ENCODE assay signal across 8 cellular contexts in genomic region chr14:103819503-103820307, GRCh38. TPM values are rescaled to one million over a fixed set of nuclear protein-coding genes. Genes with fewer than 3 reads are reported as not detected.
DNase-seq lines count a peak whose midpoint lies in the region; ATAC-seq, FAIRE-seq and TF ChIP-seq lines count a peak whose summit lies in the region.

No MANE protein-coding gene starts in this region.

- no peak for TF ChIP-seq POLR2A in GM12878 (IDR thresholded peaks at IDR 0.05; ENCODE audit: low read depth, low read length)

- no peaks in the 10 kb centered on the region for H4K20me1 ChIP-seq in Loucy (ENCODE audit: insufficient read depth, low read length, poor library complexity, severe bottlenecking)
- H4K20me1 ChIP-seq in GM12878 (ENCODE audit: control insufficient read depth, insufficient read depth) = no peaks in the 10 kb centered on the region

- RAD21 ChIA-PET in GM12878 (lab: Charles Lee; ENCODE audit: unreplicated experiment) = interaction anchor here (1.1 to 2.0 kb wide), 2 partner anchors 11 to 14 kb away, joined by 4 to 7 read pairs; no protein-coding TSS in a partner anchor

- POLR2A ChIA-PET in GM12878 (lab: Charles Lee) = interaction anchor here (0.7 to 0.9 kb wide), 2 partner anchors 23 to 41 kb away, joined by 3 to 5 read pairs; no protein-coding TSS in a partner anchor

- H3K27me3 ChIP-seq in Loucy (ENCODE audit: insufficient read depth, low read length, poor library complexity, severe bottlenecking) (no peaks in the 10 kb centered on the region), GM12878 (replicated peaks in 1 of 2; ENCODE audit: control insufficient read depth in 2 of 2, insufficient read depth in 2 of 2, low read length in 1 of 2) (no peaks in the 10 kb centered on the region), brain microvascular endothelial cell (replicated peaks) (no peaks in the 10 kb centered on the region)

- H3K9ac ChIP-seq in Loucy (ENCODE audit: low read depth, low read length, poor library complexity, severe bottlenecking) (no peak overlapping the region), GM12878 (ENCODE audit: control insufficient read depth, insufficient read depth, low read length) (peak overlapping the region; percentile 17; the same call in 1 of the 2 replicates)

- WGBS in GM12878 (ENCODE audit: insufficient coverage, insufficient replicate concordance, low lambda C conversion rate, missing lambda C conversion rate) = 67% methylated on average over 7 of the region's 7 CpGs

- H3K9me2 ChIP-seq in Loucy (replicated peaks; ENCODE audit: low read depth, low read length) = no peaks in the 10 kb centered on the region

- H3K36me3 ChIP-seq in Loucy (ENCODE audit: insufficient read depth, low read length) (no peaks in the 10 kb centered on the region), GM12878 (ENCODE audit: control insufficient read depth in 2 of 2, insufficient read depth in 2 of 2, low read length in 1 of 2) (no peaks in the 10 kb centered on the region), brain microvascular endothelial cell (replicated peaks) (no peaks in the 10 kb centered on the region)

- H3K4me2 ChIP-seq in Loucy (ENCODE audit: low read depth, low read length, poor library complexity, severe bottlenecking) (peak overlapping the region; percentile 17), GM12878 (ENCODE audit: control insufficient read depth, insufficient read depth) (peak overlapping the region; percentile 79)

- intact Hi-C loops in GM12878 (cut with micrococcal nuclease; ENCODE audit: unreplicated experiment) = no loop called here

- in situ Hi-C loops in GM12878 (cut with MboI) = no loop called here
- in situ Hi-C loops in brain microvascular endothelial cell (cut with HindIII; ENCODE audit: low pct_ligation_motif_present, low sequenced_read_pairs) = no loop called here

- TF ChIP-seq EP300 in GM12878 (IDR thresholded peaks at IDR 0.05; ENCODE audit: borderline replicate concordance in 1 of 2, control insufficient read depth in 1 of 2, low read depth in 2 of 2, low read length in 2 of 2) = no peak

- TF ChIP-seq CTCF in Loucy (conservative IDR thresholded peaks at IDR 0.05; ENCODE audit: low read length) (no peak), GM12878 (IDR thresholded peaks at IDR 0.05 in 2 of 3, conservative IDR thresholded peaks at IDR 0.05 in 1 of 3; ENCODE audit: control insufficient read depth in 2 of 3, extremely low read depth in 1 of 3, insufficient read depth in 1 of 3, low read depth in 3 of 3, low read length in 3 of 3) (no peak), brain microvascular endothelial cell (IDR thresholded peaks at IDR 0.05; ENCODE audit: low read depth, low read length, missing control alignments) (no peak)

- FAIRE-seq in GM12878 (lab: Jason Lieb, UNC) = no peak

- H3K4me1 ChIP-seq in Loucy (ENCODE audit: insufficient read depth, low read length, poor library complexity, severe bottlenecking) (peaks cover 15% of the 10 kb centered on the region), GM12878 (ENCODE audit: control insufficient read depth, insufficient read depth, low read length) (peaks cover 4% of the 10 kb centered on the region)

- no peak for TF ChIP-seq RAD21 in GM12878 (IDR thresholded peaks at IDR 0.05; ENCODE audit: insufficient read depth, low read depth, low read length)

- H3K79me2 ChIP-seq in Loucy (ENCODE audit: insufficient read depth, low read length) = no peaks in the 10 kb centered on the region; the same call in 1 of the 2 replicates
- no peaks in the 10 kb centered on the region for H3K79me2 ChIP-seq in GM12878 (ENCODE audit: control insufficient read depth, insufficient read depth, low read length)

- ATAC-seq in GM12878 (peak; percentile 77), GM18870 (IDR thresholded peaks at IDR 0.05; ENCODE audit: unreplicated experiment) (no peak)
- ATAC-seq in activated CD4-positive, CD25-positive, alpha-beta regulatory T cell treated with anti-CD3 and anti-CD28 coated beads, Interleukin-2, amount 50 U/mL, for 24 hours = no peak

- H2AFZ ChIP-seq in Loucy (ENCODE audit: low read length) (no peak overlapping the region), GM12878 (ENCODE audit: control insufficient read depth, low read depth, low read length) (peak overlapping the region; percentile 58)

- peak; percentile 13 for DNase-seq in AG08396 (ENCODE audit: low spot score)
- DNase-seq in GM12878 (ENCODE audit: low read depth, low spot score) = no peak
- DNase-seq in left kidney (ENCODE audit: low read depth, low spot score) = peak; percentile 66
- DNase-seq in OCI-M2 (lab: John Stamatoyannopoulos, UW; ENCODE audit: unreplicated experiment) = no peak
- no peak for DNase-seq in brain microvascular endothelial cell

- BruUV-seq in GM12878 (replicated peaks; lab: Mats Ljungman, UMichigan) = no TSS peak

- SMC1A ChIA-PET in GM12878 (lab: Charles Lee; ENCODE audit: uncharacterized antibody, unreplicated experiment) = interaction anchor here (0.6 to 3.1 kb wide), 4 partner anchors 11 to 103 kb away, joined by 3 to 12 read pairs (median 4); no protein-coding TSS in a partner anchor

- H3K27ac ChIP-seq in GM12878 (ENCODE audit: control insufficient read depth, insufficient read depth) (peak overlapping the region; percentile 47), brain microvascular endothelial cell (no peak overlapping the region)

- H3K9me3 ChIP-seq in Loucy (ENCODE audit: insufficient read depth, low read depth, low read length) (no peaks in the 10 kb centered on the region), GM12878 (replicated peaks; ENCODE audit: control insufficient read depth, insufficient read depth, low read length) (no peaks in the 10 kb centered on the region)

- CTCF ChIA-PET in GM12878 (lab: Yijun Ruan, JAX) = interaction anchor here (0.5 to 3.9 kb wide), 4 partner anchors 12 to 158 kb away, joined by 3 to 27 read pairs (median 5); a partner anchor contains a TSS

- H3F3A ChIP-seq in Loucy (ENCODE audit: low read depth) = no peaks in the 10 kb centered on the region

- H3K4me3 ChIP-seq in Loucy (ENCODE audit: low read length, poor library complexity, severe bottlenecking) (no peak overlapping the region), GM12878 (peak overlapping the region; percentile 43), brain microvascular endothelial cell (ENCODE audit: low read depth, low read length) (no peak overlapping the region)

TF ChIP-seq in GM12878, 131 proteins besides CTCF, POLR2A, EP300 and RAD21:
- TF ChIP-seq RCOR1 (conservative IDR thresholded peaks at IDR 0.05; ENCODE audit: low read depth, low read length) = no peak

RNA-seq across cellular contexts. Expression of gene PPP1R13B, which starts 27.7 kb away (rescaled TPM):
- 16.2 and 20.5 TPM in 2 replicates for total RNA-seq in GM12878 (2013; cell fraction: nucleolus; rRNA removed)
- total RNA-seq in GM12878 (2014; rRNA removed) (3.3 and 3.5 TPM in 2 replicates), GM12878 (2014; rRNA removed; fragmentation: Illumina TruSeq; extraction: Trizol) (3.0 and 3.1 TPM in 2 replicates), GM12878 (2021) (7.3 and 8.7 TPM in 2 replicates)
- 2.6 TPM for polyA plus RNA-seq in GM12878 (2011; ENCODE audit: low read depth)
- polyA plus RNA-seq in GM12878 (2011; rRNA removed) (2.6 and 3.7 TPM in 2 replicates), GM12878 (2014; fragmentation: Illumina TruSeq; extraction: Trizol) (2.0 and 3.3 TPM in 2 replicates), GM12878 (2014; fragmentation: Nextera tagmentation; extraction: Ambion mirVana) (under 1 TPM; 0.16 to 0.40 TPM), GM12878 (2014; rRNA removed) (4.4 and 8.1 TPM in 2 replicates), GM12878 (2016; fragmentation: Nextera tagmentation; extraction: Ambion mirVana) (1 to 10 TPM in 1 of 2 experiments, under 1 TPM in 1; 0.89 to 1.3 TPM)
- polyA plus RNA-seq in GM12878 (2011; cell fraction: cytosol; rRNA removed) = 2.7 and 2.9 TPM in 2 replicates
- 17.1 and 21.0 TPM in 2 replicates for polyA plus RNA-seq in GM12878 (2011; cell fraction: nucleus; rRNA removed)
- polyA plus RNA-seq in GM12878 (2012) = 3.4 and 3.7 TPM in 2 replicates
- 8.1 and 8.9 TPM in 2 replicates for polyA minus RNA-seq in GM12878 (2011; rRNA and poly(A)+ RNA removed)
- 1.1 and 2.2 TPM in 2 replicates for polyA minus RNA-seq in GM12878 (2011; cell fraction: cytosol; rRNA and poly(A)+ RNA removed)
- 5.7 and 11.5 TPM in 2 replicates for polyA minus RNA-seq in GM12878 (2011; cell fraction: nucleus; rRNA and poly(A)+ RNA removed)

Comparison
In these comparisons a context has a peak if more than half of its experiments do, and no peak if none do; other contexts are left out.
1. DNase-seq: peak in AG08396 (single experiment) and left kidney (single experiment); none in GM12878 (single experiment), OCI-M2 (single experiment) and brain microvascular endothelial cell (single experiment).